In genomic region chr2:237594514-237594871, GRCh38 we compare ENCODE assay signal across 1 cellular context.
TF ChIP-seq lines count a peak whose summit lies in the region.

No MANE protein-coding gene starts in this region.

TF ChIP-seq in IMR-90, 13 proteins besides CTCF, POLR2A, EP300 and RAD21:
- TF ChIP-seq USF2 (IDR thresholded peaks at IDR 0.05; ENCODE audit: low read depth, low read length) (no peak), CEBPB (IDR thresholded peaks at IDR 0.05; ENCODE audit: low read depth, low read length) (no peak), FOS (IDR thresholded peaks at IDR 0.05; ENCODE audit: low read depth, low read length) (no peak), ELK1 (IDR thresholded peaks at IDR 0.05; ENCODE audit: borderline replicate concordance, low read depth, low read length) (no peak), MXI1 (IDR thresholded peaks at IDR 0.05; ENCODE audit: borderline replicate concordance, low read depth, low read length) (no peak), SMC3 (IDR thresholded peaks at IDR 0.05; ENCODE audit: low read depth, low read length) (no peak), NFE2L2 (IDR thresholded peaks at IDR 0.05; ENCODE audit: low read depth, low read length) (no peak), CHD1 (IDR thresholded peaks at IDR 0.05; ENCODE audit: low read depth, low read length) (no peak), RFX5 (IDR thresholded peaks at IDR 0.05; ENCODE audit: low read depth, low read length) (no peak), MAZ (IDR thresholded peaks at IDR 0.05; ENCODE audit: borderline replicate concordance, low read depth, low read length) (no peak)
